8 cellular contexts compared by ENCODE assay signal in genomic region chr11:102451693-102452460, GRCh38. TPM values are rescaled to one million over a fixed set of nuclear protein-coding genes. Genes with fewer than 3 reads are reported as not detected.
DNase-seq lines count a peak whose midpoint lies in the region; ATAC-seq and TF ChIP-seq lines count a peak whose summit lies in the region.

No MANE protein-coding gene starts in this region.

- TF ChIP-seq POLR2A in suprapubic skin (IDR thresholded peaks at IDR 0.05) = no peak

- intact Hi-C loops in Calu3 (cut with micrococcal nuclease; ENCODE audit: unreplicated experiment) = loop anchor here (2.0 to 5.0 kb wide), 2 partner anchors 35 to 43 kb away; no protein-coding TSS in a partner anchor
- intact Hi-C loops in activated T-helper 2 cell treated with anti-CD3 and anti-CD28 coated beads, Interferon-gamma antibody, Interleukin-2, Interleukin-4, amounts not matched to agents 10 μg/mL and 5 μg/mL and 100 μg/mL, durations not matched to agents 14 hours and 24 hours and 36 hours (cut with micrococcal nuclease) = loop anchor here (1.0 to 5.0 kb wide), 6 partner anchors 21 to 145 kb away; partner anchors contain the start of genes BIRC2 and BIRC3

- peaks cover 25% of the 10 kb centered on the region for H3K4me1 ChIP-seq in foreskin keratinocyte
- H3K4me1 ChIP-seq in neutrophil (ENCODE audit: control insufficient read depth in 1 of 2, insufficient read depth in 1 of 2, low read depth in 1 of 2, low read length in 1 of 2) = peaks cover 68 to 78% of the 10 kb centered on the region in 2 experiments
- H3K4me1 ChIP-seq in suprapubic skin = peaks cover 62% of the 10 kb centered on the region

- no peak for TF ChIP-seq EP300 in suprapubic skin (IDR thresholded peaks at IDR 0.05)

- H3K4me3 Mint-ChIP-seq in Calu3 (ENCODE audit: low read depth, unreplicated experiment) = peak overlapping the region; percentile 96
- peak overlapping the region; percentile 89 for H3K4me3 Mint-ChIP-seq in activated T-helper 2 cell treated with anti-CD3 and anti-CD28 coated beads, Interferon-gamma antibody, Interleukin-2, Interleukin-4, amounts not matched to agents 10 μg/mL and 5 μg/mL and 100 μg/mL, durations not matched to agents 14 hours and 24 hours and 36 hours (ENCODE audit: low read depth)

- no peaks in the 10 kb centered on the region for H3K27me3 Mint-ChIP-seq in Calu3 (ENCODE audit: unreplicated experiment)
- no peaks in the 10 kb centered on the region for H3K27me3 Mint-ChIP-seq in activated T-helper 2 cell treated with anti-CD3 and anti-CD28 coated beads, Interferon-gamma antibody, Interleukin-2, Interleukin-4, amounts not matched to agents 10 μg/mL and 5 μg/mL and 100 μg/mL, durations not matched to agents 14 hours and 24 hours and 36 hours (ENCODE audit: low read depth)

- no TSS peak for BruUV-seq in Calu3 (replicated peaks; lab: Mats Ljungman, UMichigan)

- H3K27ac ChIP-seq in foreskin keratinocyte (peak overlapping the region; percentile 33), neutrophil (peak overlapping the region; percentile 94), suprapubic skin (peak overlapping the region; percentile 97)

- H3K36me3 ChIP-seq in neutrophil (no peaks in the 10 kb centered on the region), suprapubic skin (no peaks in the 10 kb centered on the region)

- peak overlapping the region; percentile 69 for H3K27ac Mint-ChIP-seq in Calu3 (ENCODE audit: unreplicated experiment)
- peak overlapping the region; percentile 89 for H3K27ac Mint-ChIP-seq in activated T-helper 2 cell treated with anti-CD3 and anti-CD28 coated beads, Interferon-gamma antibody, Interleukin-2, Interleukin-4, amounts not matched to agents 10 μg/mL and 5 μg/mL and 100 μg/mL, durations not matched to agents 14 hours and 24 hours and 36 hours

- 0% methylated on average over 25 of the region's 55 CpGs for WGBS in suprapubic skin

- TF ChIP-seq CTCF in Calu3 (IDR thresholded peaks at IDR 0.05; ENCODE audit: unreplicated experiment) = no peak
- peak; percentile 40 for TF ChIP-seq CTCF in foreskin keratinocyte (conservative IDR thresholded peaks at IDR 0.05)
- TF ChIP-seq CTCF in neutrophil (IDR thresholded peaks at IDR 0.05) = no peak
- TF ChIP-seq CTCF in suprapubic skin (IDR thresholded peaks at IDR 0.05) = no peak

- peaks cover 32% of the 10 kb centered on the region for H3K36me3 Mint-ChIP-seq in Calu3 (ENCODE audit: insufficient read depth, unreplicated experiment)
- H3K36me3 Mint-ChIP-seq in activated T-helper 2 cell treated with anti-CD3 and anti-CD28 coated beads, Interferon-gamma antibody, Interleukin-2, Interleukin-4, amounts not matched to agents 10 μg/mL and 5 μg/mL and 100 μg/mL, durations not matched to agents 14 hours and 24 hours and 36 hours (ENCODE audit: low read depth) = peaks cover 38% of the 10 kb centered on the region

- H3K4me1 Mint-ChIP-seq in Calu3 (ENCODE audit: low read depth, unreplicated experiment) = peaks cover 39% of the 10 kb centered on the region
- H3K4me1 Mint-ChIP-seq in activated T-helper 2 cell treated with anti-CD3 and anti-CD28 coated beads, Interferon-gamma antibody, Interleukin-2, Interleukin-4, amounts not matched to agents 10 μg/mL and 5 μg/mL and 100 μg/mL, durations not matched to agents 14 hours and 24 hours and 36 hours (ENCODE audit: low read depth) = peaks cover 73% of the 10 kb centered on the region

- H3K9me3 ChIP-seq in neutrophil (no peaks in the 10 kb centered on the region), suprapubic skin (no peaks in the 10 kb centered on the region)

- DNase-seq in Calu3 (peak; percentile 49), HS-5 (ENCODE audit: low read depth) (peak; percentile 61), foreskin keratinocyte (peak; percentile 30 to 54), suprapubic skin (ENCODE audit: low spot score in 2 of 2) (peak; percentile 80 to 84)
- DNase-seq in activated T-helper 2 cell treated with anti-CD3 and anti-CD28 coated beads, Interferon-gamma antibody, Interleukin-2, Interleukin-4, amounts not matched to agents 10 μg/mL and 5 μg/mL and 100 μg/mL, durations not matched to agents 14 hours and 24 hours and 36 hours (ENCODE audit: low spot score) = peak; percentile 75

- peak overlapping the region; percentile 93 to 96 for H3K4me3 ChIP-seq in neutrophil (ENCODE audit: low read depth in 1 of 2, low read length in 1 of 2)
- peak overlapping the region; percentile 91 for H3K4me3 ChIP-seq in suprapubic skin

- peak; percentile 52 for ATAC-seq in GM19467 (IDR thresholded peaks at IDR 0.05; ENCODE audit: unreplicated experiment)
- ATAC-seq in foreskin keratinocyte = peak; percentile 56

- H3K27me3 ChIP-seq in foreskin keratinocyte (no peaks in the 10 kb centered on the region), neutrophil (no peaks in the 10 kb centered on the region), suprapubic skin (no peaks in the 10 kb centered on the region)

- no peaks in the 10 kb centered on the region for H3K9me3 Mint-ChIP-seq in Calu3 (ENCODE audit: low read depth, unreplicated experiment)
- H3K9me3 Mint-ChIP-seq in activated T-helper 2 cell treated with anti-CD3 and anti-CD28 coated beads, Interferon-gamma antibody, Interleukin-2, Interleukin-4, amounts not matched to agents 10 μg/mL and 5 μg/mL and 100 μg/mL, durations not matched to agents 14 hours and 24 hours and 36 hours = no peaks in the 10 kb centered on the region

- CTCF ChIA-PET in Calu3 (lab: Charles Lee) = interaction anchor here (1.0 kb wide), 1 partner anchor 161 kb away, joined by 4 read pairs; no protein-coding TSS in a partner anchor

TF ChIP-seq in PFSK-1, 5 proteins besides CTCF, POLR2A, EP300 and RAD21:
- no peak for TF ChIP-seq POLR2AphosphoS5 (IDR thresholded peaks at IDR 0.05; ENCODE audit: low read depth, low read length)
- TF ChIP-seq REST (IDR thresholded peaks at IDR 0.05; ENCODE audit: insufficient read depth in 1 of 2, low read depth in 2 of 2, low read length in 2 of 2) = 0 out of 4 replicates have a peak, but pooled peaks of 1 of the 2 experiments have one; percentile 50
- no peak for TF ChIP-seq TAF1 (IDR thresholded peaks at IDR 0.05; ENCODE audit: borderline replicate concordance, insufficient read depth, low read length)
- TF ChIP-seq SIN3A (IDR thresholded peaks at IDR 0.05; ENCODE audit: borderline replicate concordance, insufficient read depth, low read length) = peak; percentile 93; the same call in 1 of the 2 replicates
- peak; percentile 51 for TF ChIP-seq FOXP2 (optimal IDR thresholded peaks at IDR 0.05; ENCODE audit: borderline replicate concordance, extremely low read depth, extremely low read length, insufficient read depth)

RNA-seq across cellular contexts. Expression of gene TMEM123, which starts 0.7 kb away (rescaled TPM):
- 204 and 236 TPM in 2 replicates for total RNA-seq in Calu3 (2022)
- polyA plus RNA-seq in PFSK-1 (2012; ENCODE audit: insufficient read length, low read depth) = 43.6 TPM
- 202 and 204 TPM in 2 replicates for total RNA-seq in activated T-helper 2 cell treated with anti-CD3 and anti-CD28 coated beads, Interferon-gamma antibody, Interleukin-2, Interleukin-4, amounts not matched to agents 10 μg/mL and 5 μg/mL and 100 μg/mL, durations not matched to agents 14 hours and 24 hours and 36 hours
- 213 and 269 TPM in 2 replicates for total RNA-seq in foreskin keratinocyte
- 54.6 and 70.6 TPM in 2 replicates for polyA plus RNA-seq in foreskin keratinocyte
- total RNA-seq in suprapubic skin = 100 to 1,000 TPM; 161 to 212 (median 197) TPM

Comparison
In these comparisons a context has a peak if more than half of its experiments do, and no peak if none do; other contexts are left out.
1. Peak in every context shown above with its lines: DNase-seq, ATAC-seq, H3K4me3 ChIP-seq and H3K27ac ChIP-seq.
2. H3K27ac ChIP-seq: peak in every context shown above with its lines; median percentile 97 in suprapubic skin; 94 in neutrophil; 33 in foreskin keratinocyte.